22 cellular contexts compared by ENCODE assay signal in the genomic region with DNA sequence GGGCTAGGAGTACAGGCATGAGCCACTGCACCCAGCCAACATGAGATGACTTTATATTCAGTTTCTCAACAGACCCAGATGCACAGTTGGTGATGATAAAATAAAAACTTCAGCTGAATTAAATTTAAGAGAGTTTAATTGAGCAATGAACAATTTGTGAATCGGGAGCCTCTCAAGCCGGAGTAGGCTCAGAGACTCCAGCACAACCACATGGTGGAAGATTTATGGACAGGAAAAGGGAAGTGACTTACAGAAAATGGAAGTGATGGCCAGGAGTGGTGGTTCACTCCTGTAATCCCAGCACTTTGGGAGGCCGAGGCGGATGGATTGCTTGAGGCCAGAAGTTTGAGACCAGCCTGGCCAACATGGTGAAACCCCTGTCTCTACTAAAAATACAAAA.
"Had no signal": no experiment of that assay in that cellular context is flagged by ENCODE, and none has a peak within 500 bp of the region (broad histone marks: within the 10 kb centered on the region; RNA-seq: fewer than 3 reads in every experiment).

No MANE protein-coding gene starts in this region.

- H3K4me1 ChIP-seq: breast epithelium, SJSA1 had no signal

- H3K27me3 ChIP-seq: breast epithelium, SJSA1 had no signal

- H3K9me3 ChIP-seq: breast epithelium, MG63, SJSA1 had no signal

- H3K27ac ChIP-seq: breast epithelium, coronary artery, SJSA1, VCaP had no signal

- DNase-seq: activated CD4-positive, alpha-beta memory T cell treated with anti-CD3 and anti-CD28 coated beads for 36 hours; activated CD4-positive, alpha-beta T cell treated with anti-CD3 and anti-CD28 coated beads, Interleukin-2, amount 10 ng/mL, durations not matched to agents 7 days and 5 days; activated CD4-positive, CD25-positive, alpha-beta regulatory T cell; activated CD8-positive, alpha-beta memory T cell treated with anti-CD3 and anti-CD28 coated beads for 24 hours; activated T-cell treated with anti-CD3 and anti-CD28 coated beads, Interleukin-2, amount 50 U/mL, for 4 hours; caudate nucleus; MG63; NCI-H1092; NCI-H1417; NCI-H1930; NCI-H2171; NCI-H226; NCI-H510A treated with DMSO at 0.1 percent for 48 hours; NCI-H69; NK-92 treated with Interleukin-12 subunit alpha and Interleukin-12 subunit beta, amount 100 ng/mL, for 24 hours; Right ventricle myocardium superior; RPMI8226 had no signal

- H3K36me3 ChIP-seq: breast epithelium, MG63, SJSA1 had no signal

- ATAC-seq: activated T-cell treated with anti-CD3 and anti-CD28 coated beads, Interleukin-2, amount 50 U/mL, for 4 hours; activated T-helper 17 cell treated with anti-CD3 and anti-CD28 coated beads, Interleukin-2, amount 50 U/mL, for 72 hours had no signal

- H3K4me3 ChIP-seq: breast epithelium, coronary artery, MG63, SJSA1 had no signal
